8 cellular contexts compared by ENCODE assay signal in the genomic region with DNA sequence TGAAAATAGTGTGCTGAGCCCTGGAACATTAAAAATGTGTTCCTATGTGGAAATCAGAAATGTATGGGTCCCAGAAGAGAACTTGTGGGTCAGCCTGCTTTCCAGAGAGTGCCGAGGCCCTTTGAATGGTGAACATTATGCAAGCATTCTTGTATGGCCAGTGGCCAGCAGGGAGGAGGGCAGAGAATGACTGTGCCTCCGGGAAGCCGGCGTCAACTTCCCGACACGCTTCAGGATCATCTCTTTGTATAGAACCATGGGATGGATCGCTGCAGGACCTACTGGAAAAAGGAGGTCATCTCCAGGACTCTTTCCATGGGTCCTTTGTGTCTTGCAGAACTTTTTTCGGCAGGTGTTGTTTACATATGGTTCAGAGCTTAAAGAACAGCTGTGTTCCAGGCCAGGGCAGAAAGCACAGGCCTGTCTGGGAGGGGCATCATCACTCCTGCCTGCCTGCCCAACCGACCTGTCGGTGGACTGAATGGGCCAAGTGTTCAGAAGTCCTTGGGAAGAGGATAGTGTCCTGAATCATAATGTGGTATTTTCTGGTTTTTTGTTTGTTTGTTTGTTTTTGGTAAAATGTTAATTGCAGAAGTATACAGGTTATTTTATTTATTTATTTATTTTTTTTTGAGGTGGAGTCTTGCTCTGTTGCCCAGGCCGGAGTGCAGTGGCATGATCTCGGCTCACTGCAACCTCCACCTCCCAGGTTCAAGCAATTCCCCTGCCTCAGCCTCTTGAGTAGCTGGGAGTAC. TPM values are rescaled to one million over a fixed set of nuclear protein-coding genes. Genes with fewer than 3 reads are reported as not detected.
DNase-seq lines count a peak whose midpoint lies in the region; ATAC-seq, FAIRE-seq and TF ChIP-seq lines count a peak whose summit lies in the region.

No MANE protein-coding gene starts in this region.

- H3K4me3 ChIP-seq in cardiac fibroblast (replicated peaks in 1 of 2; ENCODE audit: low read depth in 2 of 2, low read length in 2 of 2) = peak overlapping the region in 1 of 2 donors; percentile 32
- peak overlapping the region; percentile 16 to 36 for H3K4me3 ChIP-seq in kidney (ENCODE audit: low read length in 2 of 2)
- H3K4me3 ChIP-seq in skin epidermis = no peak overlapping the region

- H3K27ac ChIP-seq in kidney (ENCODE audit: low read depth in 2 of 2, low read length in 2 of 2) = peak overlapping the region; percentile 66 to 80
- H3K27ac ChIP-seq in skin epidermis = peak overlapping the region in 16 of 21 experiments; percentile 5 to 87 (median 66)

- ATAC-seq in HG03025 (IDR thresholded peaks at IDR 0.05; ENCODE audit: low FRiP score, unreplicated experiment) (no peak), HG02870 (IDR thresholded peaks at IDR 0.05; ENCODE audit: unreplicated experiment) (no peak)

- TF ChIP-seq CTCF in cardiac fibroblast (IDR thresholded peaks at IDR 0.05; ENCODE audit: low read depth, low read length) (no peak), kidney (IDR thresholded peaks at IDR 0.05; ENCODE audit: borderline replicate concordance, extremely low read depth, insufficient read depth) (no peak)

- peaks cover 54 to 55% of the 10 kb centered on the region in 2 donors for H3K4me1 ChIP-seq in kidney (ENCODE audit: control insufficient read depth in 1 of 2, insufficient read depth in 1 of 2, low read depth in 1 of 2, low read length in 2 of 2)

- intact Hi-C loops in kidney (cut with DNase I) = no loop called here

- H3K9ac ChIP-seq in kidney (ENCODE audit: low read length in 2 of 2) = peak overlapping the region; percentile 19 to 23

- FAIRE-seq in kidney (lab: Jason Lieb, UNC) = no peak

- no peaks in the 10 kb centered on the region for H3K36me3 ChIP-seq in kidney (ENCODE audit: control insufficient read depth in 1 of 2, insufficient read depth in 2 of 2, low read length in 2 of 2)

- DNase-seq in D341Med (ENCODE audit: low spot score) = peak; percentile 49
- peak; percentile 12 for DNase-seq in NCI-H345 treated with DMSO at 0.1 percent for 48 hours (lab: John Stamatoyannopoulos, UW; ENCODE audit: unreplicated experiment)
- peak; percentile 94 to 95 for DNase-seq in cardiac fibroblast (ENCODE audit: low read depth in 2 of 2)
- DNase-seq in kidney = peak; percentile 93
- DNase-seq in LoVo (ENCODE audit: low spot score) = no peak

- no peaks in the 10 kb centered on the region for H3K9me3 ChIP-seq in kidney (ENCODE audit: control insufficient read depth in 1 of 2, low read length in 2 of 2)

RNA-seq across cellular contexts. Expression of a gene that starts 9.0 kb away (rescaled TPM):
- total RNA-seq in kidney = 227 TPM
- polyA plus RNA-seq in kidney (ENCODE audit: insufficient read depth, low read depth, low replicate concordance) = 37.4 TPM

Comparison
In these comparisons a context has a peak if more than half of its experiments do, and no peak if none do; other contexts are left out.
1. H3K4me3 ChIP-seq: peak in kidney (2 of 2); none in skin epidermis (0 of 7).